In genomic region chr10:93074597-93075368, GRCh38 we compare ENCODE assay signal across 10 cellular contexts. TPM values are rescaled to one million over a fixed set of nuclear protein-coding genes. Genes with fewer than 3 reads are reported as not detected.
DNase-seq lines count a peak whose midpoint lies in the region; ATAC-seq, FAIRE-seq and TF ChIP-seq lines count a peak whose summit lies in the region.
"Had no signal": no experiment of that assay in that cellular context is flagged by ENCODE, and none has a peak within 500 bp of the region (broad histone marks: within the 10 kb centered on the region; RNA-seq: fewer than 3 reads in every experiment).

No MANE protein-coding gene starts in this region.

- peaks cover 5% of the 10 kb centered on the region for H3K9me3 Mint-ChIP-seq in astrocyte (ENCODE audit: unreplicated experiment)
- no peaks in the 10 kb centered on the region for H3K9me3 Mint-ChIP-seq in mesothelial cell of epicardium

- no peak for ATAC-seq in GM21526 (IDR thresholded peaks at IDR 0.05; ENCODE audit: low FRiP score, unreplicated experiment)

- no peaks in the 10 kb centered on the region for H3K9me3 ChIP-seq in astrocyte (ENCODE audit: insufficient read depth, low read depth, low read length)

- H3K36me3 ChIP-seq in ACC112 (ENCODE audit: insufficient read depth, low read length) (no peaks in the 10 kb centered on the region), astrocyte (ENCODE audit: insufficient read depth, low read length) (no peaks in the 10 kb centered on the region)

- H3K27me3 ChIP-seq in ACC112 (ENCODE audit: insufficient read depth, low read length): peaks cover 82% of the 10 kb centered on the region
- peaks cover 81% of the 10 kb centered on the region for H3K27me3 ChIP-seq in astrocyte (ENCODE audit: insufficient read depth, low read length)

- no peak for TF ChIP-seq CTCF in HFF-Myc (IDR thresholded peaks at IDR 0.05; ENCODE audit: low read depth, low read length, missing control alignments)
- TF ChIP-seq CTCF in astrocyte (IDR thresholded peaks at IDR 0.05; ENCODE audit: insufficient read depth, low read depth, low read length): no peak
- TF ChIP-seq CTCF in mesothelial cell of epicardium (IDR thresholded peaks at IDR 0.05; ENCODE audit: unreplicated experiment): no peak

- DNase-seq in HFF-Myc (ENCODE audit: extremely low read depth, low read depth) (no peak), astrocyte (ENCODE audit: low read depth) (no peak), mesothelial cell of epicardium (ENCODE audit: low spot score in 2 of 2, unreplicated experiment in 2 of 2) (no peak), NCI-H1105 treated with DMSO at 0.1 percent for 48 hours (lab: John Stamatoyannopoulos, UW) (no peak), putamen (ENCODE audit: low spot score) (no peak)
- DNase-seq in NK-92 treated with Interleukin-12 subunit alpha and Interleukin-12 subunit beta, amount 100 ng/mL, for 24 hours (lab: John Stamatoyannopoulos, UW): no peak
- DNase-seq: DMS79 had no signal

- H4K20me1 ChIP-seq in astrocyte (ENCODE audit: insufficient read depth, low read length): no peaks in the 10 kb centered on the region

- H3K9ac ChIP-seq in astrocyte (ENCODE audit: low read length): no peak overlapping the region

- peak overlapping the region; percentile 60 for H3K4me2 ChIP-seq in astrocyte (ENCODE audit: low read length)

- H3K27ac Mint-ChIP-seq in astrocyte (ENCODE audit: unreplicated experiment) (peak overlapping the region; percentile 47), mesothelial cell of epicardium (peak overlapping the region; percentile 92)

- peak overlapping the region; percentile 54; the same call in 1 of the 2 replicates for H3K4me3 ChIP-seq in ACC112 (ENCODE audit: low read depth, low read length)
- H3K4me3 ChIP-seq in HFF-Myc (replicated peaks; ENCODE audit: low read depth, low read length): peak overlapping the region; percentile 39
- H3K4me3 ChIP-seq in astrocyte (ENCODE audit: insufficient read depth, low read depth, low read length): no peak overlapping the region

- peaks cover 79% of the 10 kb centered on the region for H3K27me3 Mint-ChIP-seq in astrocyte (ENCODE audit: low read depth, unreplicated experiment)
- H3K27me3 Mint-ChIP-seq in mesothelial cell of epicardium (ENCODE audit: low read depth): peaks cover 53% of the 10 kb centered on the region

- H3K27ac ChIP-seq in ACC112 (ENCODE audit: low read depth, low read length) (no peak overlapping the region), astrocyte (ENCODE audit: low read depth, low read length) (no peak overlapping the region)

- H3K4me1 ChIP-seq in ACC112 (ENCODE audit: control insufficient read depth, insufficient read depth, low read length, unreplicated experiment) (peaks cover 8% of the 10 kb centered on the region), astrocyte (ENCODE audit: insufficient read depth, low read length) (peaks cover 20% of the 10 kb centered on the region)

- no peak for FAIRE-seq in astrocyte (lab: Jason Lieb, UNC)

- peaks cover 3% of the 10 kb centered on the region for H3K36me3 Mint-ChIP-seq in astrocyte (ENCODE audit: low read depth, unreplicated experiment)
- H3K36me3 Mint-ChIP-seq in mesothelial cell of epicardium: no peaks in the 10 kb centered on the region

- no peaks in the 10 kb centered on the region for H3K79me2 ChIP-seq in ACC112 (ENCODE audit: control insufficient read depth, insufficient read depth, low read length, unreplicated experiment)
- H3K79me2 ChIP-seq in astrocyte (ENCODE audit: insufficient read depth, low read length): no peaks in the 10 kb centered on the region

- H3K4me3 Mint-ChIP-seq in astrocyte (ENCODE audit: unreplicated experiment) (no peak overlapping the region), mesothelial cell of epicardium (peak overlapping the region; percentile 96)

- H2AFZ ChIP-seq in ACC112 (ENCODE audit: low read length, unreplicated experiment) (no peak overlapping the region), astrocyte (ENCODE audit: low read depth, low read length) (peak overlapping the region; percentile 26)

- H3K4me1 Mint-ChIP-seq in astrocyte (ENCODE audit: low read depth, unreplicated experiment): peaks cover 12% of the 10 kb centered on the region
- peaks cover 67% of the 10 kb centered on the region for H3K4me1 Mint-ChIP-seq in mesothelial cell of epicardium

RNA-seq across cellular contexts. Expression of gene CYP26A1, which starts 1.1 kb away (rescaled TPM):
- 0.18 and 0.53 TPM in 2 replicates for total RNA-seq in astrocyte
- 70.6 to 76.5 TPM (median 76.0 TPM) in 3 replicates for total RNA-seq in mesothelial cell of epicardium
- total RNA-seq: activated CD8-positive, alpha-beta memory T cell treated with anti-CD3 and anti-CD28 coated beads for 36 hours had no signal

RNA-seq across cellular contexts. Expression of gene CYP26C1, which starts 14.2 kb away (rescaled TPM):
- total RNA-seq in astrocyte (not detected in 2 replicates), mesothelial cell of epicardium (0.38 to 0.60 TPM (median 0.44 TPM) in 3 replicates)

Comparison
In these comparisons a context has a peak if more than half of its experiments do, and no peak if none do; other contexts are left out.
1. RNA of gene CYP26A1, which starts 1.1 kb away (total RNA-seq): 70.6 to 76.5 TPM in mesothelial cell of epicardium; 0.18 to 0.53 TPM in astrocyte; every median in the first group is over 10 times any median in the second.